Comparison of ENCODE assay signal across 26 cellular contexts in genomic region chr5:98460536-98460935, GRCh38.
DNase-seq lines count a peak whose midpoint lies in the region; ATAC-seq, FAIRE-seq and TF ChIP-seq lines count a peak whose summit lies in the region.
"Had no signal": no experiment of that assay in that cellular context is flagged by ENCODE, and none has a peak within 500 bp of the region (broad histone marks: within the 10 kb centered on the region; RNA-seq: fewer than 3 reads in every experiment).

No MANE protein-coding gene starts in this region.

- no peaks in the 10 kb centered on the region for H4K20me1 ChIP-seq in SK-N-SH (ENCODE audit: insufficient read depth)

- no peaks in the 10 kb centered on the region for H3K79me2 ChIP-seq in SK-N-SH (ENCODE audit: insufficient read depth)

- H3K27ac ChIP-seq in SK-N-SH (ENCODE audit: low read depth in 2 of 2, low read length in 1 of 2): peak overlapping the region in 1 of 2 experiments; percentile 25; a peak in 1 of 4 replicates
- H3K27ac ChIP-seq: KMS-11, Peyer's patch had no signal

- TF ChIP-seq CTCF in SK-N-SH (IDR thresholded peaks at IDR 0.05): no peak

- DNase-seq in EH (ENCODE audit: low read depth) (peak; percentile 55), MV-4-11 (lab: John Stamatoyannopoulos, UW) (peak; percentile 77), SK-N-SH (no peak), frontal cortex (ENCODE audit: low spot score in 2 of 2) (no peak), SW480 (ENCODE audit: low spot score) (no peak)
- no peak for DNase-seq in activated naive CD8-positive, alpha-beta T cell treated with anti-CD3 and anti-CD28 coated beads for 36 hours
- DNase-seq: DMS53, EL, GF-D8, H7, NCI-H1417, NCI-H1694 treated with DMSO at 0.1 percent for 48 hours, NCI-H2081 treated with DMSO at 0.1 percent for 48 hours, NCI-H2171 treated with DMSO at 0.1 percent for 48 hours, NCI-H524 treated with DMSO at 0.1 percent for 48 hours, NCI-H82, Peyer's patch, SW 1271, T-helper 2 cell had no signal

- no peaks in the 10 kb centered on the region for H3K9me3 Mint-ChIP-seq in activated naive CD8-positive, alpha-beta T cell treated with anti-CD3 and anti-CD28 coated beads for 36 hours

- WGBS in SK-N-SH (ENCODE audit: low lambda C conversion rate): 65% methylated on average over 1 of the region's 1 CpG

- no peak for ATAC-seq in HG03520 (IDR thresholded peaks at IDR 0.05; ENCODE audit: unreplicated experiment)

- H3K4me3 Mint-ChIP-seq in activated naive CD8-positive, alpha-beta T cell treated with anti-CD3 and anti-CD28 coated beads for 36 hours: no peak overlapping the region
- H3K4me3 Mint-ChIP-seq: B cell had no signal

- peaks cover 0 to 21% of the 10 kb centered on the region in 2 experiments; a peak in 2 of 4 replicates for H3K4me1 ChIP-seq in SK-N-SH (ENCODE audit: control insufficient read depth in 1 of 2, insufficient read depth in 2 of 2, low read depth in 1 of 2, low read length in 1 of 2)
- H3K4me1 ChIP-seq: Peyer's patch had no signal

- POLR2A ChIA-PET in SK-N-SH (lab: Yijun Ruan, JAX): no interaction called here

- no peaks in the 10 kb centered on the region for H3K36me3 Mint-ChIP-seq in activated naive CD8-positive, alpha-beta T cell treated with anti-CD3 and anti-CD28 coated beads for 36 hours

- H3K27me3 ChIP-seq in SK-N-SH (ENCODE audit: insufficient read depth): no peaks in the 10 kb centered on the region
- H3K27me3 ChIP-seq: Peyer's patch had no signal

- CTCF ChIA-PET in SK-N-SH (lab: Yijun Ruan, JAX): interaction anchor here (0.6 to 0.7 kb wide), 2 partner anchors 479 to 557 kb away, joined by 3 read pairs; no protein-coding TSS in a partner anchor

- FAIRE-seq in frontal cortex (lab: Jason Lieb, UNC): peak; percentile 43
- FAIRE-seq: A204.1, D721Med, GM19239, HTR-8/SVneo had no signal

- H3K4me2 ChIP-seq in SK-N-SH: no peak overlapping the region
- H3K4me2 ChIP-seq: KMS-11 had no signal

- no peaks in the 10 kb centered on the region for H3K9me3 ChIP-seq in SK-N-SH
- H3K9me3 ChIP-seq: Peyer's patch had no signal

- H3K4me3 ChIP-seq in SK-N-SH (ENCODE audit: low read depth in 2 of 2, low read length in 1 of 2): no peak overlapping the region
- H3K4me3 ChIP-seq: Peyer's patch had no signal

- peaks cover 22% of the 10 kb centered on the region for H3F3A ChIP-seq in SK-N-SH (replicated peaks; ENCODE audit: insufficient read depth)

- H3K9me2 ChIP-seq in SK-N-SH: no peaks in the 10 kb centered on the region

- no peak overlapping the region for H2AFZ ChIP-seq in SK-N-SH (ENCODE audit: low read depth)

- TF ChIP-seq RAD21 in SK-N-SH (IDR thresholded peaks at IDR 0.05; ENCODE audit: low read length): no peak

- no peak overlapping the region for H3K9ac ChIP-seq in SK-N-SH
- H3K9ac ChIP-seq: KMS-11 had no signal

- TF ChIP-seq EP300 in SK-N-SH (IDR thresholded peaks at IDR 0.05; ENCODE audit: borderline replicate concordance in 1 of 2, low read depth in 1 of 2, low read length in 1 of 2): no peak

- peaks cover 4% of the 10 kb centered on the region for H3K27me3 Mint-ChIP-seq in activated naive CD8-positive, alpha-beta T cell treated with anti-CD3 and anti-CD28 coated beads for 36 hours
- H3K27me3 Mint-ChIP-seq: B cell had no signal

- no peaks in the 10 kb centered on the region for H3K36me3 ChIP-seq in SK-N-SH (replicated peaks in 1 of 2; ENCODE audit: control insufficient read depth in 1 of 2, insufficient read depth in 2 of 2, low read length in 1 of 2)
- H3K36me3 ChIP-seq: Peyer's patch had no signal

- H3K4me1 Mint-ChIP-seq in activated naive CD8-positive, alpha-beta T cell treated with anti-CD3 and anti-CD28 coated beads for 36 hours: no peaks in the 10 kb centered on the region

- no peak overlapping the region for H3K27ac Mint-ChIP-seq in activated naive CD8-positive, alpha-beta T cell treated with anti-CD3 and anti-CD28 coated beads for 36 hours
- H3K27ac Mint-ChIP-seq: B cell had no signal

TF ChIP-seq in SK-N-SH, 30 proteins besides CTCF, POLR2A, EP300 and RAD21:
- TF ChIP-seq NFIC (IDR thresholded peaks at IDR 0.05; ENCODE audit: borderline replicate concordance) (no peak), SIN3A (IDR thresholded peaks at IDR 0.05; ENCODE audit: borderline replicate concordance, low read depth, low read length) (no peak), SMC3 (IDR thresholded peaks at IDR 0.05; ENCODE audit: low read depth, low read length) (no peak), TCF12 (IDR thresholded peaks at IDR 0.05) (0 out of 2 replicates have a peak, but pooled peaks have one; percentile 13), TAF1 (IDR thresholded peaks at IDR 0.05; ENCODE audit: borderline replicate concordance, low read depth, low read length) (no peak), MEF2A (IDR thresholded peaks at IDR 0.05; ENCODE audit: borderline replicate concordance, low read depth) (no peak), FOSL2 (IDR thresholded peaks at IDR 0.05; ENCODE audit: borderline replicate concordance, low read depth) (peak; percentile 18; the same call in 1 of the 2 replicates)

Comparison
In these comparisons a context has a peak if more than half of its experiments do, and no peak if none do; other contexts are left out.
1. DNase-seq: peak in EH (single experiment) and MV-4-11 (single experiment); none in SK-N-SH (single experiment), frontal cortex (0 of 2), SW480 (single experiment) and activated naive CD8-positive, alpha-beta T cell treated with anti-CD3 and anti-CD28 coated beads for 36 hours (single experiment).